Comparison of ENCODE assay signal across 8 cellular contexts in genomic region chr3:94249491-94250079, GRCh38.
DNase-seq lines count a peak whose midpoint lies in the region; ATAC-seq and TF ChIP-seq lines count a peak whose summit lies in the region.

No MANE protein-coding gene starts in this region.

- H3K36me3 ChIP-seq in lung (ENCODE audit: control insufficient read depth in 2 of 2, insufficient read depth in 2 of 2, low read length in 2 of 2), result no peaks in the 10 kb centered on the region

- no peaks in the 10 kb centered on the region for H3K4me1 ChIP-seq in lung (ENCODE audit: control insufficient read depth in 2 of 2, insufficient read depth in 2 of 2, low read length in 2 of 2)

- H3K4me3 ChIP-seq in AG04450 (ENCODE audit: low read depth, low read length), result no peak overlapping the region
- no peak overlapping the region for H3K4me3 ChIP-seq in lung

- POLR2A ChIA-PET in AG04450 (lab: Yijun Ruan, JAX), result no interaction called here

- peak; percentile 79 for TF ChIP-seq CTCF in AG04450 (IDR thresholded peaks at IDR 0.05; ENCODE audit: low read depth, low read length)
- peak; percentile 34 for TF ChIP-seq CTCF in lung (IDR thresholded peaks at IDR 0.05; ENCODE audit: control extremely low read depth, extremely low read depth)

- ATAC-seq in GM18498 (IDR thresholded peaks at IDR 0.05; ENCODE audit: unreplicated experiment) (peak; percentile 87), HG02973 (IDR thresholded peaks at IDR 0.05; ENCODE audit: unreplicated experiment) (peak; percentile 82), lung (ENCODE audit: insufficient read depth, low FRiP score) (peak; percentile 71)

- CTCF ChIA-PET in AG04450 (lab: Charles Lee), result interaction anchor here (0.6 to 3.6 kb wide), 20 partner anchors 7 to 218 kb away, joined by 3 to 35 read pairs (median 4); no protein-coding TSS in a partner anchor

- WGBS in lung, 2 donors, result 31 to 40% methylated on average over 5 of the region's 5 CpGs

- no peaks in the 10 kb centered on the region for H3K27me3 ChIP-seq in AG04450 (ENCODE audit: control insufficient read depth, insufficient read depth, low read length)
- no peaks in the 10 kb centered on the region for H3K27me3 ChIP-seq in lung (ENCODE audit: control insufficient read depth, insufficient read depth)

- DNase-seq in AG04450 (ENCODE audit: low read depth, low spot score) (peak; percentile 30), NCI-H2171 treated with DMSO at 0.1 percent for 48 hours (lab: John Stamatoyannopoulos, UW) (peak; percentile 59), dermis microvascular lymphatic vessel endothelial cell (ENCODE audit: low read depth in 2 of 2) (peak; percentile 43 to 62), lung (ENCODE audit: low spot score) (peak; percentile 70)
- DNase-seq in activated CD4-positive, alpha-beta T cell treated with anti-CD3 and anti-CD28 coated beads for 4 hours, result peak; percentile 38 to 49
- DNase-seq in stimulated activated CD8-positive, alpha-beta memory T cell treated with anti-CD3 and anti-CD28 coated beads, Interleukin-15, amount 100 ng/mL, for 48 hours (ENCODE audit: low read depth in 2 of 2), result peak; percentile 8 to 24

- H3K9me3 ChIP-seq in AG04450 (ENCODE audit: control insufficient read depth, insufficient read depth, low read length) (no peaks in the 10 kb centered on the region), lung (ENCODE audit: control insufficient read depth in 2 of 2, insufficient read depth in 1 of 2, low read length in 1 of 2) (no peaks in the 10 kb centered on the region)

- H3K27ac ChIP-seq in AG04450 (ENCODE audit: low read depth, low read length) (no peak overlapping the region), lung (ENCODE audit: low read depth in 1 of 2, low read length in 1 of 2) (no peak overlapping the region)

Comparison
In these comparisons a context has a peak if more than half of its experiments do, and no peak if none do; other contexts are left out.
1. DNase-seq: peak in every context shown above with its lines; median percentile 70 in lung; 59 in NCI-H2171 treated with DMSO at 0.1 percent for 48 hours; 52 in dermis microvascular lymphatic vessel endothelial cell; 44 in activated CD4-positive, alpha-beta T cell treated with anti-CD3 and anti-CD28 coated beads for 4 hours; 30 in AG04450; 16 in stimulated activated CD8-positive, alpha-beta memory T cell treated with anti-CD3 and anti-CD28 coated beads, Interleukin-15, amount 100 ng/mL, for 48 hours.